In genomic region chr5:9284781-9285307, GRCh38 we compare ENCODE assay signal across 15 cellular contexts.
DNase-seq lines count a peak whose midpoint lies in the region; ATAC-seq and TF ChIP-seq lines count a peak whose summit lies in the region.
"Had no signal": no experiment of that assay in that cellular context is flagged by ENCODE, and none has a peak within 500 bp of the region (broad histone marks: within the 10 kb centered on the region; RNA-seq: fewer than 3 reads in every experiment).

No MANE protein-coding gene starts in this region.

- no peak for TF ChIP-seq CTCF in brain microvascular endothelial cell (IDR thresholded peaks at IDR 0.05; ENCODE audit: low read depth, low read length, missing control alignments)
- TF ChIP-seq CTCF in spleen (IDR thresholded peaks at IDR 0.05 in 8 of 11, conservative IDR thresholded peaks at IDR 0.05 in 3 of 11): no peak

- ATAC-seq in right cardiac atrium (peak; percentile 83 to 91), GM19023 (IDR thresholded peaks at IDR 0.05; ENCODE audit: unreplicated experiment) (no peak)
- ATAC-seq: GM23338; naive thymus-derived CD4-positive, alpha-beta T cell; T-helper 17 cell had no signal

- H3K27me3 ChIP-seq in brain microvascular endothelial cell (replicated peaks) (no peaks in the 10 kb centered on the region), right cardiac atrium (ENCODE audit: control insufficient read depth, insufficient read depth) (no peaks in the 10 kb centered on the region), spleen (replicated peaks in 1 of 7) (no peaks in the 10 kb centered on the region)

- H3K9me3 ChIP-seq in right cardiac atrium (ENCODE audit: control insufficient read depth, low read length): peaks cover 3% of the 10 kb centered on the region
- no peaks in the 10 kb centered on the region for H3K9me3 ChIP-seq in spleen

- H3K4me1 ChIP-seq in right cardiac atrium (ENCODE audit: control insufficient read depth, insufficient read depth, low read length) (peaks cover 2% of the 10 kb centered on the region), spleen (no peaks in the 10 kb centered on the region)

- H3K36me3 ChIP-seq in brain microvascular endothelial cell (replicated peaks): no peaks in the 10 kb centered on the region
- H3K36me3 ChIP-seq in spleen: no peaks in the 10 kb centered on the region

- H3K4me3 ChIP-seq in brain microvascular endothelial cell (ENCODE audit: low read depth, low read length) (no peak overlapping the region), right cardiac atrium (ENCODE audit: low read length) (no peak overlapping the region), spleen (no peak overlapping the region)
- H3K4me3 ChIP-seq: GM23338 had no signal

- DNase-seq in GM04503 (ENCODE audit: low read depth): peak; percentile 74
- DNase-seq in brain microvascular endothelial cell: peak; percentile 33
- DNase-seq in right cardiac atrium: peak in 2 of 3 donors; percentile 18 to 61
- DNase-seq in spleen: no peak
- DNase-seq in COLO829 (ENCODE audit: low spot score): no peak
- no peak for DNase-seq in NCI-H2227 treated with DMSO at 0.1 percent for 48 hours (lab: John Stamatoyannopoulos, UW)
- no peak for DNase-seq in SK-N-DZ (ENCODE audit: low spot score)
- DNase-seq: activated CD4-positive, alpha-beta T cell treated with anti-CD3 and anti-CD28 coated beads, Interleukin-2, amount 50 U/mL, for 4 hours; CD8-positive, alpha-beta memory T cell; effector CD8-positive, alpha-beta T cell; naive thymus-derived CD4-positive, alpha-beta T cell; NCI-H2029 treated with DMSO at 0.1 percent for 48 hours; T-helper 17 cell had no signal

- in situ Hi-C loops in brain microvascular endothelial cell (cut with HindIII; ENCODE audit: low pct_ligation_motif_present, low sequenced_read_pairs): no loop called here

- no peak for TF ChIP-seq POLR2A in spleen (IDR thresholded peaks at IDR 0.05)

- intact Hi-C loops in right cardiac atrium (cut with DNase I): loop anchor here in 1 of 4 donors (10.0 kb wide), 1 partner anchor 260 kb away; the partner anchor contains the start of gene SEMA5A
- intact Hi-C loops in spleen (cut with DNase I; ENCODE audit: low total_unique reads): no loop called here

- H3K27ac ChIP-seq in brain microvascular endothelial cell: peak overlapping the region; percentile 4
- H3K27ac ChIP-seq in right cardiac atrium (ENCODE audit: low read length): peak overlapping the region; percentile 77
- peak overlapping the region in 5 of 8 donors; percentile 9 to 61 (median 31) for H3K27ac ChIP-seq in spleen

- 1% methylated on average over 3 of the region's 3 CpGs for WGBS in right cardiac atrium
- WGBS in spleen, 5 donors: 7 to 15% (median 15%) methylated on average over 3 of the region's 3 CpGs

Comparison
In these comparisons a context has a peak if more than half of its experiments do, and no peak if none do; other contexts are left out.
1. DNase-seq: peak in GM04503 (single experiment), brain microvascular endothelial cell (single experiment) and right cardiac atrium (2 of 3); none in spleen (single experiment), COLO829 (single experiment), NCI-H2227 treated with DMSO at 0.1 percent for 48 hours (single experiment) and SK-N-DZ (single experiment).
2. H3K27ac ChIP-seq: peak in every context shown above with its lines; median percentile 77 in right cardiac atrium; 31 in spleen; 4 in brain microvascular endothelial cell.